9 cellular contexts compared by ENCODE assay signal in the genomic region with DNA sequence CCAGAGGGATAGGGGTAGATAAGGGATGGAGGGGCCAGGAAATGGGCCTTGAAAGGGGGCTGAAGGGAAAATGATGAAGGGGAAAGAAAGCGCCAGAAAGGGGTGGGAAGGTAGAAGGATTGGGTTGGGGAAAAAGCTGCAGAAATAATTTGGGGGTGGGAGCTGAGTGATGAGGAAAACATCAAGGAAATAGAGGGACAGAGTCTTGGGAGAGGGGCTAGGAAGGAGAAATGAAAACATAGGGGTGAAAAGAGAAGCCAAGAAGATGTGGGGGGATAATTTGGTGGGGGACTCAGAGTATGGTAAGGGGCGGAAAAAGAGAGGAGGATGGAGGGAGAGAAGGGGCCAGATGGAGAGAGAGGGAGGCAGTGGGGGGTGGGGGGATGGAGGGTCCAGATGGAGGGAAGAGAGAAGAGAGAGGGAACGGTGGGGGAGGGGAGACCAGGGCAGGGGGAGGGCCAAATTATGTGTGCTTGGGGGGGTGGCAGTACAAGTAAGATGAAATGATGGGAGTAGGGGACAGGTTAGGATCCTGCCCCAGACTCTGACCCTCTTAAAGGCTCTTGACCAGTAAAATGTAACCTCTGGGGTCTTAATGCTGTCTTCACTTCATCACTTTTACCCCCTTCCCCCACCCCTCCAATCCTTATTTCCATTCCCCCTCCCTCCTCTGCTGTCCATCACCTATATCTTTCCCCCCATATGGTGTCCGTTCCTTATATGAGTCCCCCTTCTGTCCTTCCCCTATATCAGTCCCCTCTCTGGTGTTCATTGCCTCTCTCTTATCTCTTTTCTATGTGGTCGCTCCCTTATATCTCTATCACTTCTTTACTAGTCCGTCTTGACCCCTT. TPM values are rescaled to one million over a fixed set of nuclear protein-coding genes. Genes with fewer than 3 reads are reported as not detected.
DNase-seq lines count a peak whose midpoint lies in the region; ATAC-seq and TF ChIP-seq lines count a peak whose summit lies in the region.
"Had no signal": no experiment of that assay in that cellular context is flagged by ENCODE, and none has a peak within 500 bp of the region (broad histone marks: within the 10 kb centered on the region; RNA-seq: fewer than 3 reads in every experiment).

No MANE protein-coding gene starts in this region.

- TF ChIP-seq POLR2A in uterus (IDR thresholded peaks at IDR 0.05) = no peak

- no peak for DNase-seq in heart right ventricle
- DNase-seq in left ventricle myocardium superior = no peak
- no peak for DNase-seq in activated T-helper 1 cell treated with anti-CD3 and anti-CD28 coated beads, Interleukin-12 subunit alpha, Interleukin-12 subunit beta, Interleukin-2, Interleukin-4 antibody, amounts not matched to agents 30 ng/mL and 10 ng/mL and 1 ng/mL, durations not matched to agents 14 hours and 24 hours and 36 hours (ENCODE audit: low spot score)
- no peak for DNase-seq in uterus
- DNase-seq in DMS153 treated with DMSO at 0.1 percent for 48 hours (lab: John Stamatoyannopoulos, UW; ENCODE audit: unreplicated experiment) = no peak
- DNase-seq in effector CD8-positive, alpha-beta T cell (lab: John Stamatoyannopoulos, UW) = no peak
- DNase-seq: PC-9 had no signal

- ATAC-seq in heart right ventricle = no peak
- ATAC-seq in left ventricle myocardium superior = no peak
- no peak for ATAC-seq in GM19455 (IDR thresholded peaks at IDR 0.05; ENCODE audit: unreplicated experiment)

- peak overlapping the region; percentile 57 for H3K27ac Mint-ChIP-seq in activated T-helper 1 cell treated with anti-CD3 and anti-CD28 coated beads, Interleukin-12 subunit alpha, Interleukin-12 subunit beta, Interleukin-2, Interleukin-4 antibody, amounts not matched to agents 30 ng/mL and 10 ng/mL and 1 ng/mL, durations not matched to agents 14 hours and 24 hours and 36 hours

- 53 to 60% methylated on average over 6 of the region's 6 CpGs for WGBS in heart right ventricle, 2 donors

- H3K27ac ChIP-seq in heart right ventricle (peak overlapping the region in 5 of 10 donors; percentile 15 to 69 (median 27)), uterus (peak overlapping the region; percentile 99)
- H3K27ac ChIP-seq: PC-9 had no signal

- TF ChIP-seq CTCF in heart right ventricle (IDR thresholded peaks at IDR 0.05) (no peak), uterus (IDR thresholded peaks at IDR 0.05) (no peak)

- H3K4me3 ChIP-seq in heart right ventricle (peak overlapping the region in 7 of 10 donors; percentile 12 to 40 (median 33)), iPS-18c (ENCODE audit: insufficient read depth, low read depth, low read length) (peak overlapping the region; percentile 51), uterus (peak overlapping the region; percentile 43 to 49)
- H3K4me3 ChIP-seq: PC-9 had no signal

- H3K4me1 Mint-ChIP-seq in activated T-helper 1 cell treated with anti-CD3 and anti-CD28 coated beads, Interleukin-12 subunit alpha, Interleukin-12 subunit beta, Interleukin-2, Interleukin-4 antibody, amounts not matched to agents 30 ng/mL and 10 ng/mL and 1 ng/mL, durations not matched to agents 14 hours and 24 hours and 36 hours (ENCODE audit: low read depth) = peaks cover 73% of the 10 kb centered on the region

- no peaks in the 10 kb centered on the region for H3K27me3 ChIP-seq in heart right ventricle
- H3K27me3 ChIP-seq in uterus = no peaks in the 10 kb centered on the region

- H3K36me3 ChIP-seq in heart right ventricle = peaks cover 0 to 14% (median 0%) of the 10 kb centered on the region in 9 donors
- no peaks in the 10 kb centered on the region for H3K36me3 ChIP-seq in uterus

- H3K9me3 Mint-ChIP-seq in activated T-helper 1 cell treated with anti-CD3 and anti-CD28 coated beads, Interleukin-12 subunit alpha, Interleukin-12 subunit beta, Interleukin-2, Interleukin-4 antibody, amounts not matched to agents 30 ng/mL and 10 ng/mL and 1 ng/mL, durations not matched to agents 14 hours and 24 hours and 36 hours = no peaks in the 10 kb centered on the region

- H3K4me1 ChIP-seq in heart right ventricle (peaks cover 24 to 52% (median 44%) of the 10 kb centered on the region in 9 donors), uterus (peaks cover 19 to 24% of the 10 kb centered on the region in 2 donors)

- intact Hi-C loops in heart right ventricle (cut with DNase I) = loop anchor here in 1 of 10 donors (10.0 kb wide), 1 partner anchor 154 kb away; no protein-coding TSS in a partner anchor
- intact Hi-C loops in left ventricle myocardium superior (cut with micrococcal nuclease) = no loop called here
- intact Hi-C loops in activated T-helper 1 cell treated with anti-CD3 and anti-CD28 coated beads, Interleukin-12 subunit alpha, Interleukin-12 subunit beta, Interleukin-2, Interleukin-4 antibody, amounts not matched to agents 30 ng/mL and 10 ng/mL and 1 ng/mL, durations not matched to agents 14 hours and 24 hours and 36 hours (cut with micrococcal nuclease) = no loop called here
- intact Hi-C loops in uterus (cut with DNase I; ENCODE audit: low total_unique reads) = loop anchor here (10.0 kb wide), 1 partner anchor 126 kb away; a partner anchor contains a TSS

- H3K4me3 Mint-ChIP-seq in activated T-helper 1 cell treated with anti-CD3 and anti-CD28 coated beads, Interleukin-12 subunit alpha, Interleukin-12 subunit beta, Interleukin-2, Interleukin-4 antibody, amounts not matched to agents 30 ng/mL and 10 ng/mL and 1 ng/mL, durations not matched to agents 14 hours and 24 hours and 36 hours = peak overlapping the region; percentile 76

- H3K9me3 ChIP-seq in heart right ventricle = no peaks in the 10 kb centered on the region
- H3K9me3 ChIP-seq in iPS-18c (ENCODE audit: control insufficient read depth, insufficient read depth, low read length) = no peaks in the 10 kb centered on the region
- H3K9me3 ChIP-seq in uterus = no peaks in the 10 kb centered on the region

- peaks cover 25% of the 10 kb centered on the region for H3K36me3 Mint-ChIP-seq in activated T-helper 1 cell treated with anti-CD3 and anti-CD28 coated beads, Interleukin-12 subunit alpha, Interleukin-12 subunit beta, Interleukin-2, Interleukin-4 antibody, amounts not matched to agents 30 ng/mL and 10 ng/mL and 1 ng/mL, durations not matched to agents 14 hours and 24 hours and 36 hours (ENCODE audit: low read depth)

- H3K27me3 Mint-ChIP-seq in activated T-helper 1 cell treated with anti-CD3 and anti-CD28 coated beads, Interleukin-12 subunit alpha, Interleukin-12 subunit beta, Interleukin-2, Interleukin-4 antibody, amounts not matched to agents 30 ng/mL and 10 ng/mL and 1 ng/mL, durations not matched to agents 14 hours and 24 hours and 36 hours (ENCODE audit: insufficient read depth) = no peaks in the 10 kb centered on the region

RNA-seq across cellular contexts. Expression of a gene that starts 0.9 kb away (rescaled TPM):
- total RNA-seq in heart right ventricle (1 to 10 TPM; 3.6 to 8.5 (median 5.7) TPM), left ventricle myocardium superior (6.2 TPM), uterus (10 to 100 TPM; 11.5 to 67.6 (median 14.4) TPM)
- 10 to 100 TPM in 1 of 2 donors, 1 to 10 TPM in 1; 3.1 to 10.2 TPM for polyA plus RNA-seq in heart right ventricle
- 37.1 and 56.6 TPM in 2 replicates for total RNA-seq in activated T-helper 1 cell treated with anti-CD3 and anti-CD28 coated beads, Interleukin-12 subunit alpha, Interleukin-12 subunit beta, Interleukin-2, Interleukin-4 antibody, amounts not matched to agents 30 ng/mL and 10 ng/mL and 1 ng/mL, durations not matched to agents 14 hours and 24 hours and 36 hours

RNA-seq across cellular contexts. Expression of a gene that starts 2.8 kb away (rescaled TPM):
- total RNA-seq in heart right ventricle (100 to 1,000 TPM in 9 of 10 donors, 10 to 100 TPM in 1; 99.8 to 132 (median 114) TPM), left ventricle myocardium superior (120 TPM), uterus (100 to 1,000 TPM in 1 of 4 donors, 10 to 100 TPM in 3; 10.8 to 135 (median 72.7) TPM)
- 100 to 1,000 TPM in 1 of 2 donors, 10 to 100 TPM in 1; 94.7 to 161 TPM for polyA plus RNA-seq in heart right ventricle
- 131 and 137 TPM in 2 replicates for total RNA-seq in activated T-helper 1 cell treated with anti-CD3 and anti-CD28 coated beads, Interleukin-12 subunit alpha, Interleukin-12 subunit beta, Interleukin-2, Interleukin-4 antibody, amounts not matched to agents 30 ng/mL and 10 ng/mL and 1 ng/mL, durations not matched to agents 14 hours and 24 hours and 36 hours

RNA-seq across cellular contexts. Expression of a gene that starts 9.9 kb away (rescaled TPM):
- total RNA-seq in heart right ventricle (10 to 100 TPM; 36.2 to 61.2 (median 48.9) TPM), left ventricle myocardium superior (51.9 TPM), uterus (100 to 1,000 TPM in 1 of 4 donors, 10 to 100 TPM in 3; 10.5 to 147 (median 35.3) TPM)
- 100 to 1,000 TPM in 1 of 2 donors, 10 to 100 TPM in 1; 59.5 to 125 TPM for polyA plus RNA-seq in heart right ventricle
- total RNA-seq in activated T-helper 1 cell treated with anti-CD3 and anti-CD28 coated beads, Interleukin-12 subunit alpha, Interleukin-12 subunit beta, Interleukin-2, Interleukin-4 antibody, amounts not matched to agents 30 ng/mL and 10 ng/mL and 1 ng/mL, durations not matched to agents 14 hours and 24 hours and 36 hours = 28.7 and 38.8 TPM in 2 replicates

RNA-seq across cellular contexts. Expression of a gene that starts 29.1 kb away (rescaled TPM):
- total RNA-seq in heart right ventricle = 1 to 10 TPM in 2 of 10 donors, under 1 TPM in 6, not detected in 2; 0.09 to 6.1 (median 0.36) TPM
- under 1 TPM; 0.28 to 0.29 TPM for polyA plus RNA-seq in heart right ventricle
- total RNA-seq in left ventricle myocardium superior = 0.74 TPM
- total RNA-seq in activated T-helper 1 cell treated with anti-CD3 and anti-CD28 coated beads, Interleukin-12 subunit alpha, Interleukin-12 subunit beta, Interleukin-2, Interleukin-4 antibody, amounts not matched to agents 30 ng/mL and 10 ng/mL and 1 ng/mL, durations not matched to agents 14 hours and 24 hours and 36 hours = 54.7 and 59.6 TPM in 2 replicates
- total RNA-seq in uterus = 10 to 100 TPM in 1 of 4 donors, 1 to 10 TPM in 1, not detected in 2; 1.8 to 20.0 TPM

RNA-seq across cellular contexts. Expression of a gene that starts 33.7 kb away (rescaled TPM):
- 1 to 10 TPM; 2.7 to 6.5 (median 4.9) TPM for total RNA-seq in heart right ventricle
- polyA plus RNA-seq in heart right ventricle = 1 to 10 TPM; 1.2 to 4.3 TPM
- 5.1 TPM for total RNA-seq in left ventricle myocardium superior
- 15.8 and 17.0 TPM in 2 replicates for total RNA-seq in activated T-helper 1 cell treated with anti-CD3 and anti-CD28 coated beads, Interleukin-12 subunit alpha, Interleukin-12 subunit beta, Interleukin-2, Interleukin-4 antibody, amounts not matched to agents 30 ng/mL and 10 ng/mL and 1 ng/mL, durations not matched to agents 14 hours and 24 hours and 36 hours
- 10 to 100 TPM in 1 of 4 donors, 1 to 10 TPM in 1, under 1 TPM in 2; under 0.01 to 12.0 (median 4.7) TPM for total RNA-seq in uterus
